ENCODE assay signal across 22 cellular contexts in genomic region chr20:54107600-54108393, GRCh38. TPM values are rescaled to one million over a fixed set of nuclear protein-coding genes. Genes with fewer than 3 reads are reported as not detected.
DNase-seq lines count a peak whose midpoint lies in the region; ATAC-seq, FAIRE-seq and TF ChIP-seq lines count a peak whose summit lies in the region.
"Had no signal": no experiment of that assay in that cellular context is flagged by ENCODE, and none has a peak within 500 bp of the region (broad histone marks: within the 10 kb centered on the region; RNA-seq: fewer than 3 reads in every experiment).

No MANE protein-coding gene starts in this region.

- peaks cover 10% of the 10 kb centered on the region for H3K27me3 Mint-ChIP-seq in activated CD4-positive, alpha-beta T cell treated with anti-CD3 and anti-CD28 coated beads for 36 hours
- H3K27me3 Mint-ChIP-seq: activated naive CD8-positive, alpha-beta T cell treated with anti-CD3 and anti-CD28 coated beads for 36 hours had no signal

- no peak; a peak in 1 of 5 replicates for TF ChIP-seq RAD21 in A549 (conservative IDR thresholded peaks at IDR 0.05 in 1 of 2, IDR thresholded peaks at IDR 0.05 in 1 of 2)

- intact Hi-C loops in Panc1 (cut with micrococcal nuclease; ENCODE audit: unreplicated experiment) (no loop called here), mucosa of descending colon (cut with DNase I, micrococcal nuclease) (no loop called here), adrenal gland (cut with DNase I) (loop anchor here in 1 of 2 donors (10.0 kb wide), 1 partner anchor 537 kb away; no protein-coding TSS in a partner anchor), spleen (cut with DNase I; ENCODE audit: low total_unique reads) (no loop called here)
- intact Hi-C loops in activated CD4-positive, alpha-beta T cell treated with anti-CD3 and anti-CD28 coated beads for 36 hours (cut with DNase I, micrococcal nuclease): no loop called here

- H3K9me3 ChIP-seq in A549: peaks cover 16% of the 10 kb centered on the region
- no peaks in the 10 kb centered on the region for H3K9me3 ChIP-seq in Panc1 (ENCODE audit: control insufficient read depth, insufficient read depth, low read depth, low read length)
- H3K9me3 ChIP-seq in mucosa of descending colon: no peaks in the 10 kb centered on the region
- no peaks in the 10 kb centered on the region for H3K9me3 ChIP-seq in adrenal gland (replicated peaks in 1 of 3)
- H3K9me3 ChIP-seq in spleen: no peaks in the 10 kb centered on the region
- H3K9me3 ChIP-seq: gastroesophageal sphincter, stomach had no signal

- H3K27me3 ChIP-seq in Panc1 (ENCODE audit: control insufficient read depth, insufficient read depth, low read length) (no peaks in the 10 kb centered on the region), adrenal gland (no peaks in the 10 kb centered on the region), spleen (replicated peaks in 1 of 7) (peaks cover 0 to 10% (median 0%) of the 10 kb centered on the region in 7 donors)
- H3K27me3 ChIP-seq: BLaER1, stomach had no signal

- POLR2A ChIA-PET in A549 (lab: Yijun Ruan, JAX): interaction anchor here (1.5 kb wide), 1 partner anchor 8 kb away, joined by 3 read pairs; no protein-coding TSS in a partner anchor
- POLR2A ChIA-PET in Panc1 (lab: Charles Lee): no interaction called here
- POLR2A ChIA-PET in activated CD4-positive, alpha-beta T cell treated with anti-CD3 and anti-CD28 coated beads for 36 hours (lab: Charles Lee): no interaction called here

- in situ Hi-C loops in Panc1 (cut with HindIII; ENCODE audit: low pct_unique_long_range_greater_than_20kb, low sequenced_read_pairs): no loop called here

- H3K4me1 ChIP-seq in A549 (peaks cover 72% of the 10 kb centered on the region), Panc1 (ENCODE audit: control insufficient read depth, insufficient read depth, low read length) (no peaks in the 10 kb centered on the region), mucosa of descending colon (ENCODE audit: low read depth) (peaks cover 16% of the 10 kb centered on the region), adrenal gland (replicated peaks in 1 of 2) (no peaks in the 10 kb centered on the region), spleen (peaks cover 0 to 5% (median 0%) of the 10 kb centered on the region in 6 donors)
- H3K4me1 ChIP-seq: BLaER1, gastroesophageal sphincter had no signal

- peaks cover 5% of the 10 kb centered on the region for H3K4me1 Mint-ChIP-seq in activated CD4-positive, alpha-beta T cell treated with anti-CD3 and anti-CD28 coated beads for 36 hours
- H3K4me1 Mint-ChIP-seq: activated T-helper 17 cell treated with anti-CD3 and anti-CD28 coated beads, Interleukin-2, amount 50 U/mL, for 72 hours had no signal

- H3K27ac Mint-ChIP-seq in activated CD4-positive, alpha-beta T cell treated with anti-CD3 and anti-CD28 coated beads for 36 hours: no peak overlapping the region
- H3K27ac Mint-ChIP-seq: activated naive CD8-positive, alpha-beta T cell treated with anti-CD3 and anti-CD28 coated beads for 36 hours; activated T-helper 17 cell treated with anti-CD3 and anti-CD28 coated beads, Interleukin-2, amount 50 U/mL, for 72 hours had no signal

- TF ChIP-seq POLR2A in A549 (IDR thresholded peaks at IDR 0.05; ENCODE audit: low read length): no peak
- TF ChIP-seq POLR2A in adrenal gland (IDR thresholded peaks at IDR 0.05): no peak
- no peak for TF ChIP-seq POLR2A in spleen (IDR thresholded peaks at IDR 0.05)

- ATAC-seq in A549: peak; percentile 75 to 90
- ATAC-seq in Panc1: no peak
- ATAC-seq in esophagus mucosa: peak; percentile 22
- ATAC-seq in mucosa of descending colon: peak; percentile 76
- ATAC-seq in activated CD4-positive, alpha-beta T cell treated with anti-CD3 and anti-CD28 coated beads for 36 hours: no peak
- no peak for ATAC-seq in GM21786 (IDR thresholded peaks at IDR 0.05; ENCODE audit: unreplicated experiment)
- ATAC-seq: activated T-helper 17 cell treated with anti-CD3 and anti-CD28 coated beads, Interleukin-2, amount 50 U/mL, for 72 hours; gastroesophageal sphincter; sciatic nerve had no signal

- FAIRE-seq in A549 (lab: Jason Lieb, UNC): peak; percentile 78
- FAIRE-seq: D721Med, endothelial cell of umbilical vein had no signal

- DNase-seq in A549 (ENCODE audit: low read depth in 1 of 2, low spot score in 1 of 2) (peak; percentile 57 to 98), Panc1 (ENCODE audit: low read depth, low spot score) (no peak), mucosa of descending colon (peak in 1 of 3 donors; percentile 32), adrenal gland (no peak), spleen (no peak)
- no peak for DNase-seq in activated CD4-positive, alpha-beta T cell treated with anti-CD3 and anti-CD28 coated beads for 36 hours
- DNase-seq: activated naive CD8-positive, alpha-beta T cell treated with anti-CD3 and anti-CD28 coated beads for 36 hours; GOT3; NCI-H1436 treated with DMSO at 0.1 percent for 48 hours; NCI-H774; nucleus accumbens; OCI-M1; stimulated activated CD4-positive, alpha-beta T cell treated with anti-CD3 and anti-CD28 coated beads, Interleukin-1b, Interleukin-23, amount 100 ng/mL, for 48 hours; stomach had no signal

- TF ChIP-seq EP300 in A549 (IDR thresholded peaks at IDR 0.05): peak; percentile 40 to 82; a peak in 3 of 5 replicates

- no peaks in the 10 kb centered on the region for H3K36me3 Mint-ChIP-seq in activated CD4-positive, alpha-beta T cell treated with anti-CD3 and anti-CD28 coated beads for 36 hours (ENCODE audit: low read depth)
- H3K36me3 Mint-ChIP-seq: activated naive CD8-positive, alpha-beta T cell treated with anti-CD3 and anti-CD28 coated beads for 36 hours had no signal

- no peaks in the 10 kb centered on the region for H3K36me3 ChIP-seq in Panc1 (ENCODE audit: control insufficient read depth, insufficient read depth, low read length)
- H3K36me3 ChIP-seq in mucosa of descending colon (ENCODE audit: low read depth): no peaks in the 10 kb centered on the region
- H3K36me3 ChIP-seq in adrenal gland (replicated peaks in 1 of 2): no peaks in the 10 kb centered on the region
- no peaks in the 10 kb centered on the region for H3K36me3 ChIP-seq in spleen
- H3K36me3 ChIP-seq: BLaER1, gastroesophageal sphincter, stomach had no signal

- H3K9me3 Mint-ChIP-seq in activated CD4-positive, alpha-beta T cell treated with anti-CD3 and anti-CD28 coated beads for 36 hours (ENCODE audit: low read depth): no peaks in the 10 kb centered on the region
- H3K9me3 Mint-ChIP-seq: activated T-helper 17 cell treated with anti-CD3 and anti-CD28 coated beads, Interleukin-2, amount 50 U/mL, for 72 hours had no signal

- TF ChIP-seq CTCF in A549 (IDR thresholded peaks at IDR 0.05) (no peak), Panc1 (IDR thresholded peaks at IDR 0.05) (no peak), mucosa of descending colon (IDR thresholded peaks at IDR 0.05) (no peak), adrenal gland (IDR thresholded peaks at IDR 0.05) (no peak), spleen (IDR thresholded peaks at IDR 0.05 in 8 of 11, conservative IDR thresholded peaks at IDR 0.05 in 3 of 11) (no peak)

- H3K4me2 ChIP-seq in A549: peak overlapping the region; percentile 55
- H3K4me2 ChIP-seq: BLaER1 had no signal

- no peak overlapping the region for H3K4me3 ChIP-seq in A549
- H3K4me3 ChIP-seq in Panc1 (ENCODE audit: low read depth in 2 of 2, low read length in 2 of 2): no peak overlapping the region
- H3K4me3 ChIP-seq in mucosa of descending colon: no peak overlapping the region
- H3K4me3 ChIP-seq in adrenal gland: no peak overlapping the region
- H3K4me3 ChIP-seq in spleen: no peak overlapping the region
- H3K4me3 ChIP-seq: BLaER1, gastroesophageal sphincter, stomach had no signal

- BruUV-seq in Panc1 (replicated peaks; lab: Mats Ljungman, UMichigan): no TSS peak

- 2% methylated on average over 7 of the region's 7 CpGs for WGBS in A549 (ENCODE audit: missing lambda C conversion rate)
- 61 to 75% (median 68%) methylated on average over 7 of the region's 7 CpGs for WGBS in adrenal gland, 4 donors
- WGBS in spleen, 5 donors: 70 to 85% (median 81%) methylated on average over 7 of the region's 7 CpGs

- H3K27ac ChIP-seq in A549 (peak overlapping the region; percentile 94 to 98), Panc1 (ENCODE audit: low read length) (0 out of 2 replicates have a peak overlapping the region, but pooled peaks have one; percentile 4), adrenal gland (no peak overlapping the region), spleen (no peak overlapping the region)
- H3K27ac ChIP-seq: BLaER1, gastroesophageal sphincter had no signal

- H3K4me3 Mint-ChIP-seq in activated CD4-positive, alpha-beta T cell treated with anti-CD3 and anti-CD28 coated beads for 36 hours: no peak overlapping the region
- H3K4me3 Mint-ChIP-seq: activated naive CD8-positive, alpha-beta T cell treated with anti-CD3 and anti-CD28 coated beads for 36 hours; activated T-helper 17 cell treated with anti-CD3 and anti-CD28 coated beads, Interleukin-2, amount 50 U/mL, for 72 hours had no signal

- CTCF ChIA-PET in A549 (lab: Yijun Ruan, JAX): interaction anchor here (1.1 to 19.2 kb wide), 6 partner anchors 7 to 96 kb away, joined by 3 to 655 read pairs (median 22); partner anchors contain the start of gene PFDN4
- CTCF ChIA-PET in Panc1 (lab: Charles Lee): no interaction called here
- CTCF ChIA-PET in activated CD4-positive, alpha-beta T cell treated with anti-CD3 and anti-CD28 coated beads for 36 hours (lab: Charles Lee): interaction anchor here (2.5 to 5.1 kb wide), 2 partner anchors 11 to 92 kb away, joined by 8 to 62 read pairs; no protein-coding TSS in a partner anchor

TF ChIP-seq in A549, 52 proteins besides CTCF, POLR2A, EP300 and RAD21 (continues in another document):
- peak; percentile 79; the same call in 1 of the 2 replicates for TF ChIP-seq HOXB13 (CRISPR knock-in tag; IDR thresholded peaks at IDR 0.05; ENCODE audit: low read depth)

RNA-seq across cellular contexts. Expression of gene BCAS1, which starts 37.4 kb away (rescaled TPM):
- polyA plus RNA-seq in A549 (2011; rRNA removed) (3.9 and 7.9 TPM in 2 replicates), A549 (2017; fragmentation: RNase III; extraction: RNeasy Plus Mini Kit Qiagen cat#74134 plus additional on column Dnase treatment) (1.2 to 1.4 TPM (median 1.3 TPM) in 3 replicates), adrenal gland (under 1 TPM; 0.07 to 0.80 (median 0.13) TPM), spleen (under 1 TPM; 0.33 to 0.99 (median 0.93) TPM)
- polyA plus RNA-seq in A549 (2012; cell fraction: cytosol; rRNA removed): 0.96 and 0.98 TPM in 2 replicates
- polyA plus RNA-seq in A549 (2012; cell fraction: nucleus; rRNA removed): 0.73 and 1.2 TPM in 2 replicates
- polyA minus RNA-seq in A549 (2011; rRNA and poly(A)+ RNA removed): 3.2 and 3.6 TPM in 2 replicates
- total RNA-seq in Panc1 (2021; ENCODE audit: unreplicated experiment) (3.1 TPM), esophagus mucosa (1.8 TPM), mucosa of descending colon (100 to 1,000 TPM in 2 of 3 donors, 10 to 100 TPM in 1; 39.4 to 191 (median 101) TPM), adrenal gland (under 1 TPM in 1 of 8 donors, not detected in 7; 0.11 TPM), spleen (1 to 10 TPM in 1 of 7 donors, under 1 TPM in 4, not detected in 2; 0.23 to 1.3 (median 0.44) TPM)
- polyA plus RNA-seq in Panc1 (2012; ENCODE audit: insufficient read length): 4.0 TPM
- under 1 TPM; 0.09 to 0.14 TPM for total RNA-seq in activated CD4-positive, alpha-beta T cell treated with anti-CD3 and anti-CD28 coated beads for 36 hours
- total RNA-seq: endothelial cell of umbilical vein had no signal
- polyA plus RNA-seq: endothelial cell of umbilical vein had no signal

Comparison
In these comparisons a context has a peak if more than half of its experiments do, and no peak if none do; other contexts are left out.
1. ATAC-seq: peak in A549 (2 of 2), esophagus mucosa (single experiment) and mucosa of descending colon (single experiment); none in Panc1 (single experiment), activated CD4-positive, alpha-beta T cell treated with anti-CD3 and anti-CD28 coated beads for 36 hours (single experiment) and GM21786 (single experiment).
2. DNase-seq: peak in A549 (2 of 2); none in Panc1 (single experiment), adrenal gland (0 of 7), activated CD4-positive, alpha-beta T cell treated with anti-CD3 and anti-CD28 coated beads for 36 hours (single experiment) and spleen (single experiment).
3. H3K27ac ChIP-seq: peak in A549 (2 of 2) and Panc1 (single experiment); none in adrenal gland (0 of 5) and spleen (0 of 8).